9 cellular contexts compared by ENCODE assay signal in genomic region chr19:40806385-40807146, GRCh38. TPM values are rescaled to one million over a fixed set of nuclear protein-coding genes. Genes with fewer than 3 reads are reported as not detected.
DNase-seq lines count a peak whose midpoint lies in the region; ATAC-seq and TF ChIP-seq lines count a peak whose summit lies in the region.
"Had no signal": no experiment of that assay in that cellular context is flagged by ENCODE, and none has a peak within 500 bp of the region (broad histone marks: within the 10 kb centered on the region; RNA-seq: fewer than 3 reads in every experiment).

No MANE protein-coding gene starts in this region.

- intact Hi-C loops in activated CD4-positive, alpha-beta T cell treated with anti-CD3 and anti-CD28 coated beads for 36 hours (cut with DNase I, micrococcal nuclease) = loop anchor here in 1 of 2 experiments (1.0 to 2.0 kb wide), 5 partner anchors 28 to 143 kb away; partner anchors contain the start of genes ACTMAP, COQ8B, ITPKC and NUMBL

- no peak overlapping the region for H3K4me3 ChIP-seq in GM06990 (replicated peaks; ENCODE audit: low read depth, low read length)

- H3K4me1 Mint-ChIP-seq in activated CD4-positive, alpha-beta T cell treated with anti-CD3 and anti-CD28 coated beads for 36 hours = peaks cover 72% of the 10 kb centered on the region

- H3K4me3 Mint-ChIP-seq in activated CD4-positive, alpha-beta T cell treated with anti-CD3 and anti-CD28 coated beads for 36 hours = peak overlapping the region; percentile 55

- H3K9me3 Mint-ChIP-seq in activated CD4-positive, alpha-beta T cell treated with anti-CD3 and anti-CD28 coated beads for 36 hours (ENCODE audit: low read depth) = no peaks in the 10 kb centered on the region

- peak; percentile 97 for TF ChIP-seq CTCF in GM06990 (IDR thresholded peaks at IDR 0.05; ENCODE audit: insufficient read depth, low read length, poor library complexity, severe bottlenecking)

- ATAC-seq in activated CD4-positive, alpha-beta T cell treated with anti-CD3 and anti-CD28 coated beads for 36 hours = peak; percentile 51
- no peak for ATAC-seq in HG02642 (IDR thresholded peaks at IDR 0.05; ENCODE audit: poor library complexity, unreplicated experiment)

- H3K27me3 ChIP-seq in GM06990 (replicated peaks; ENCODE audit: control insufficient read depth, insufficient read depth, low read length) = no peaks in the 10 kb centered on the region

- peaks cover 37% of the 10 kb centered on the region for H3K36me3 Mint-ChIP-seq in activated CD4-positive, alpha-beta T cell treated with anti-CD3 and anti-CD28 coated beads for 36 hours (ENCODE audit: low read depth)

- CTCF ChIA-PET in activated CD4-positive, alpha-beta T cell treated with anti-CD3 and anti-CD28 coated beads for 36 hours (lab: Charles Lee) = interaction anchor here (0.6 to 3.1 kb wide), 22 partner anchors 8 to 303 kb away, joined by 3 to 26 read pairs (median 4); partner anchors contain the start of genes ACTMAP, COQ8B, EGLN2 and ITPKC

- peaks cover 39% of the 10 kb centered on the region for H3K36me3 ChIP-seq in GM06990 (ENCODE audit: control insufficient read depth, insufficient read depth, low read length)

- H3K27ac Mint-ChIP-seq in activated CD4-positive, alpha-beta T cell treated with anti-CD3 and anti-CD28 coated beads for 36 hours = peak overlapping the region; percentile 89

- POLR2A ChIA-PET in activated CD4-positive, alpha-beta T cell treated with anti-CD3 and anti-CD28 coated beads for 36 hours (lab: Charles Lee) = interaction anchor here (0.8 to 1.0 kb wide), 3 partner anchors 8 to 56 kb away, joined by 3 to 10 read pairs (median 4); partner anchors contain the start of genes ACTMAP and EGLN2

- peak; percentile 80 for DNase-seq in GM06990 (ENCODE audit: extremely low read depth, insufficient read length)
- DNase-seq in NAMALWA (ENCODE audit: low spot score) = peak; percentile 68
- peak; percentile 90 for DNase-seq in activated CD4-positive, alpha-beta T cell treated with anti-CD3 and anti-CD28 coated beads for 36 hours
- peak; percentile 87 to 90 for DNase-seq in cerebellar nuclear complex (lab: John Stamatoyannopoulos, UW)
- peak; percentile 99 for DNase-seq in islet precursor cell
- DNase-seq in smooth muscle cell of the brain vasculature (ENCODE audit: low read depth, low spot score) = peak; percentile 89
- no peak for DNase-seq in RPMI8226

- H3K27me3 Mint-ChIP-seq in activated CD4-positive, alpha-beta T cell treated with anti-CD3 and anti-CD28 coated beads for 36 hours = no peaks in the 10 kb centered on the region

RNA-seq across cellular contexts. Expression of gene EGLN2, which starts 7.6 kb away (rescaled TPM):
- 10 to 100 TPM; 85.6 to 86.6 TPM for total RNA-seq in activated CD4-positive, alpha-beta T cell treated with anti-CD3 and anti-CD28 coated beads for 36 hours

RNA-seq across cellular contexts. Expression of gene RAB4B, which starts 28.5 kb away (rescaled TPM):
- total RNA-seq in activated CD4-positive, alpha-beta T cell treated with anti-CD3 and anti-CD28 coated beads for 36 hours = 10 to 100 TPM; 26.4 to 33.7 TPM

RNA-seq across cellular contexts. Expression of gene MIA, which starts 31.2 kb away (rescaled TPM):
- total RNA-seq in activated CD4-positive, alpha-beta T cell treated with anti-CD3 and anti-CD28 coated beads for 36 hours = under 1 TPM in 1 of 2 experiments, not detected in 1; 0.57 TPM

RNA-seq across cellular contexts. Expression of gene CYP2A6, which starts 43.7 kb away (rescaled TPM):
- total RNA-seq in activated CD4-positive, alpha-beta T cell treated with anti-CD3 and anti-CD28 coated beads for 36 hours = not detected
- total RNA-seq: urinary bladder had no signal

RNA-seq across cellular contexts. Expression of gene SNRPA, which starts 55.6 kb away (rescaled TPM):
- total RNA-seq in activated CD4-positive, alpha-beta T cell treated with anti-CD3 and anti-CD28 coated beads for 36 hours = 100 to 1,000 TPM; 245 to 465 TPM
